9 cellular contexts compared by ENCODE assay signal in the genomic region with DNA sequence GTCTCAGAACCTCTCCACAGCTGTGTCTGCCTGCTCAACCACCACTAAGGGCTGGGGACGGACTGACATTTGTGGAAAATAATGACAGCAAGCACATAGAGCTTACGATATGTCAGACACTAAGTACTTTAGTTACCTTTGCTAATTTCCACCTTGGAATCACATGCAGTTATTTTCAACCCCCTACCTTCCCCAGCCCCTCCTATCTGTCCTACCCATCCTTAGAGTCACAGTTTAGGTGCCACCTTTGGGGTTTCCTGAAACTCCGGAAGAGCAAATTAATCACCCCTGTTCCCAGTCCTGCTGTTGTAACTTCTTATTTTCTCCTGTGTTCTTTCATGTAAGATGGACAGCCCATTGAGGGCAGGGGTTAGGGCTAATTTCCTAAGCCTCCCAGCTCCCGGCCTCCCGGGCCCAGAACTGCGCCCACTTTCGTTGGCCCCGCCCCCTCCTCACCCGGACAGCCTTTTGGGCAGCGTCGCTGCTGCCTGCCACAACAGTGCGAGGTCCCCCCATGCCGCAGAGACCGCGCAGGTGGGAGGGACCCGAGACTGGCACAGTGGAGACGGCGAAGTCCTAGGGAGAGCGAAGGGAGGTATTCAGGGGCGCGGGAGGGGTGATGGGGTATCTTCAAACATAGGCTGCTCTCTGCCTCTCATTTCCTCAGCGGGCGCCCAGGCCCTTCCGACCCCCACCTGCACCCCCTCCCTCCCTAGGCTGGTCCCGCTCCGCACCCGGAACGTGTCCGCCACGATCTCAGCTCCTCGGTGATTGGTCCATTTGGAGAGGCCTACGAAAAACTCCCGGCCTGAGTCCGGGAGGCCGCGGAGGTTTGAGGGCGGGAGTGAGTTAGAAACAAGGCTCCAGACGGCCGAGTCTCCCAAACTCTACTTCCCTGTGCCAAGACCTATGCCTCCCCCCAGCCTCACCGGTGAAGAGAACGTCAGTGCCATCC. TPM values are rescaled to one million over a fixed set of nuclear protein-coding genes. Genes with fewer than 3 reads are reported as not detected.
DNase-seq lines count a peak whose midpoint lies in the region; ATAC-seq, FAIRE-seq and TF ChIP-seq lines count a peak whose summit lies in the region.
"Had no signal": no experiment of that assay in that cellular context is flagged by ENCODE, and none has a peak within 500 bp of the region (broad histone marks: within the 10 kb centered on the region; RNA-seq: fewer than 3 reads in every experiment).

No MANE protein-coding gene starts in this region.

- peaks cover 52% of the 10 kb centered on the region for H3K36me3 ChIP-seq in HUES64 (ENCODE audit: insufficient read depth, low read length)
- peaks cover 5 to 13% (median 13%) of the 10 kb centered on the region in 3 experiments for H3K36me3 ChIP-seq in naive thymus-derived CD4-positive, alpha-beta T cell (ENCODE audit: control insufficient read depth in 2 of 3, insufficient read depth in 3 of 3, low read length in 3 of 3)
- H3K36me3 ChIP-seq in small intestine (ENCODE audit: control insufficient read depth in 2 of 2, insufficient read depth in 2 of 2, low read length in 2 of 2) = peaks cover 9 to 11% of the 10 kb centered on the region in 2 donors

- peaks cover 8% of the 10 kb centered on the region; the same call in 1 of the 2 replicates for H3K4me1 ChIP-seq in HUES64 (ENCODE audit: insufficient read depth, low read length)
- H3K4me1 ChIP-seq in naive thymus-derived CD4-positive, alpha-beta T cell (ENCODE audit: control insufficient read depth in 2 of 2, insufficient read depth in 2 of 2, low read length in 2 of 2) = peaks cover 9 to 13% of the 10 kb centered on the region in 2 donors
- H3K4me1 ChIP-seq in small intestine (ENCODE audit: control insufficient read depth in 2 of 2, insufficient read depth in 1 of 2, low read depth in 1 of 2, low read length in 1 of 2) = peaks cover 3 to 5% of the 10 kb centered on the region in 2 donors
- H3K4me1 ChIP-seq in foreskin keratinocyte = peaks cover 5% of the 10 kb centered on the region

- H3K4me3 Mint-ChIP-seq in brain = peak overlapping the region; percentile 93 to 100 (median 100)
- H3K4me3 Mint-ChIP-seq in naive thymus-derived CD4-positive, alpha-beta T cell = peak overlapping the region; percentile 68 to 100 (median 94)

- no peak overlapping the region for H3K9ac ChIP-seq in HUES64 (ENCODE audit: low read depth, low read length)

- peaks cover 55% of the 10 kb centered on the region for H3K36me3 Mint-ChIP-seq in brain
- peaks cover 0 to 28% (median 5%) of the 10 kb centered on the region in 5 donors for H3K36me3 Mint-ChIP-seq in naive thymus-derived CD4-positive, alpha-beta T cell

- peak overlapping the region in 4 of 5 experiments; percentile 50 to 99 (median 63) for H3K27ac Mint-ChIP-seq in brain
- peak overlapping the region; percentile 36 to 85 (median 63) for H3K27ac Mint-ChIP-seq in naive thymus-derived CD4-positive, alpha-beta T cell

- WGBS in HUES64 = 93% methylated on average over 41 of the region's 41 CpGs
- WGBS in small intestine, 3 donors = 79 to 90% (median 86%) methylated on average over 40 to 41 of the region's 41 CpGs

- intact Hi-C loops in naive thymus-derived CD4-positive, alpha-beta T cell (cut with micrococcal nuclease) = loop anchor here in 1 of 2 donors (2.0 kb wide), 2 partner anchors 89 to 231 kb away; partner anchors contain the start of genes NELFE and SKIC2

- no peaks in the 10 kb centered on the region for H3K27me3 ChIP-seq in HUES64 (ENCODE audit: insufficient read depth, low read length)
- H3K27me3 ChIP-seq in naive thymus-derived CD4-positive, alpha-beta T cell (ENCODE audit: control insufficient read depth in 2 of 2, insufficient read depth in 2 of 2, low read length in 2 of 2) = no peaks in the 10 kb centered on the region
- no peaks in the 10 kb centered on the region for H3K27me3 ChIP-seq in small intestine (ENCODE audit: control insufficient read depth in 2 of 2, insufficient read depth in 2 of 2, low read length in 2 of 2)
- H3K27me3 ChIP-seq in foreskin keratinocyte = no peaks in the 10 kb centered on the region

- H3K4me1 Mint-ChIP-seq in brain = peaks cover 33% of the 10 kb centered on the region
- H3K4me1 Mint-ChIP-seq in naive thymus-derived CD4-positive, alpha-beta T cell = peaks cover 28 to 59% (median 49%) of the 10 kb centered on the region in 7 donors

- peaks cover 0 to 3% (median 0%) of the 10 kb centered on the region in 5 experiments for H3K9me3 Mint-ChIP-seq in brain
- H3K9me3 Mint-ChIP-seq in naive thymus-derived CD4-positive, alpha-beta T cell = no peaks in the 10 kb centered on the region

- peaks cover 8% of the 10 kb centered on the region for H3K27me3 Mint-ChIP-seq in brain
- H3K27me3 Mint-ChIP-seq in naive thymus-derived CD4-positive, alpha-beta T cell = no peaks in the 10 kb centered on the region

- TF ChIP-seq CTCF in brain (conservative IDR thresholded peaks at IDR 0.05) (no peak), foreskin keratinocyte (conservative IDR thresholded peaks at IDR 0.05) (no peak), GM10266 (IDR thresholded peaks at IDR 0.05; ENCODE audit: control insufficient read depth, insufficient read depth, low read depth, missing control alignments) (no peak)

- POLR2A ChIA-PET in naive thymus-derived CD4-positive, alpha-beta T cell (lab: Charles Lee) = interaction anchor here (0.5 to 4.6 kb wide), 11 partner anchors 9 to 111 kb away, joined by 3 to 33 read pairs (median 4); partner anchors contain the start of genes HSPA1B and LSM2

- H3K9me3 ChIP-seq in HUES64 (ENCODE audit: insufficient read depth, low read depth, low read length) (no peaks in the 10 kb centered on the region), small intestine (ENCODE audit: control insufficient read depth, low read depth) (no peaks in the 10 kb centered on the region)
- H3K9me3 ChIP-seq in naive thymus-derived CD4-positive, alpha-beta T cell (ENCODE audit: control insufficient read depth in 2 of 3, low read length in 3 of 3) = no peaks in the 10 kb centered on the region

- H3K4me3 ChIP-seq in HUES64 (ENCODE audit: low read length) (peak overlapping the region; percentile 94; the same call in 1 of the 2 replicates), small intestine (ENCODE audit: low read depth in 1 of 2, low read length in 2 of 2) (no peak overlapping the region)
- H3K4me3 ChIP-seq in naive thymus-derived CD4-positive, alpha-beta T cell (ENCODE audit: low read length) = no peak overlapping the region

- FAIRE-seq in small intestine (lab: Jason Lieb, UNC) = no peak

- CTCF ChIA-PET in naive thymus-derived CD4-positive, alpha-beta T cell (lab: Charles Lee) = interaction anchor here (1.2 to 4.2 kb wide), 6 partner anchors 8 to 224 kb away, joined by 3 to 30 read pairs (median 14); partner anchors contain the start of genes MSH5 and VARS1

- DNase-seq in AG08395 (ENCODE audit: low spot score) (peak; percentile 41), small intestine (no peak), foreskin keratinocyte (no peak), GM10266 (ENCODE audit: extremely low spot score) (no peak)
- peak in 1 of 9 donors; percentile 20 for DNase-seq in naive thymus-derived CD4-positive, alpha-beta T cell
- DNase-seq in stimulated activated CD4-positive, alpha-beta T cell treated with anti-CD3 and anti-CD28 coated beads, Interleukin-15, amount 100 ng/mL, for 24 hours = no peak
- DNase-seq: NCI-H1048 had no signal

- H3K27ac ChIP-seq in HUES64 (ENCODE audit: low read depth, low read length) (no peak overlapping the region), small intestine (ENCODE audit: low read depth in 1 of 2, low read length in 1 of 2) (peak overlapping the region in 1 of 2 donors; percentile 67), foreskin keratinocyte (no peak overlapping the region)
- peak overlapping the region; percentile 1 for H3K27ac ChIP-seq in naive thymus-derived CD4-positive, alpha-beta T cell (ENCODE audit: low read depth, low read length)

- peak; percentile 10 for ATAC-seq in naive thymus-derived CD4-positive, alpha-beta T cell
- no peak for ATAC-seq in foreskin keratinocyte

RNA-seq across cellular contexts. Expression of gene DDAH2, which starts 1.1 kb away (rescaled TPM):
- polyA plus RNA-seq in HUES64 (2013, experiment 1 of 2) = 65.0 TPM
- 86.9 TPM for polyA plus RNA-seq in HUES64 (2013, experiment 2 of 2)
- 284 TPM for polyA plus RNA-seq in brain (ENCODE audit: insufficient read depth, low read depth, low replicate concordance)
- 10 to 100 TPM in 2 of 5 experiments, 1 to 10 TPM in 3; 4.9 to 31.4 (median 7.1) TPM for total RNA-seq in naive thymus-derived CD4-positive, alpha-beta T cell
- 10 to 100 TPM; 13.1 to 15.3 TPM for polyA plus RNA-seq in naive thymus-derived CD4-positive, alpha-beta T cell
- polyA plus RNA-seq in small intestine = 10 to 100 TPM; 68.1 to 89.7 (median 84.1) TPM
- total RNA-seq in foreskin keratinocyte = 10.1 and 10.7 TPM in 2 replicates
- 13.6 and 16.1 TPM in 2 replicates for polyA plus RNA-seq in foreskin keratinocyte

RNA-seq across cellular contexts. Expression of gene MPIG6B, which starts 4.8 kb away (rescaled TPM):
- not detected for polyA plus RNA-seq in HUES64 (2013, experiment 1 of 2)
- polyA plus RNA-seq in HUES64 (2013, experiment 2 of 2) = not detected
- polyA plus RNA-seq in brain (ENCODE audit: insufficient read depth, low read depth, low replicate concordance) = 0.39 TPM
- 1 to 10 TPM in 1 of 5 experiments, under 1 TPM in 4; 0.12 to 4.7 (median 0.64) TPM for total RNA-seq in naive thymus-derived CD4-positive, alpha-beta T cell
- 1 to 10 TPM in 1 of 2 donors, under 1 TPM in 1; 0.20 to 2.3 TPM for polyA plus RNA-seq in naive thymus-derived CD4-positive, alpha-beta T cell
- under 1 TPM in 1 of 3 donors, not detected in 2; 0.13 TPM for polyA plus RNA-seq in small intestine
- not detected in 2 replicates for total RNA-seq in foreskin keratinocyte
- 0.07 TPM in 1 of 2 replicates, not detected in the other for polyA plus RNA-seq in foreskin keratinocyte

RNA-seq across cellular contexts. Expression of gene LY6G6C, which starts 6.4 kb away (rescaled TPM):
- not detected for polyA plus RNA-seq in HUES64 (2013, experiment 1 of 2)
- polyA plus RNA-seq in HUES64 (2013, experiment 2 of 2) = not detected
- polyA plus RNA-seq in brain (ENCODE audit: insufficient read depth, low read depth, low replicate concordance) (not detected), small intestine (not detected), foreskin keratinocyte (0.28 and 0.44 TPM in 2 replicates)
- total RNA-seq in naive thymus-derived CD4-positive, alpha-beta T cell = 1 to 10 TPM in 1 of 5 experiments, not detected in 4; 1.2 TPM
- polyA plus RNA-seq in naive thymus-derived CD4-positive, alpha-beta T cell = not detected
- total RNA-seq in foreskin keratinocyte = 0.54 TPM in 1 of 2 replicates, not detected in the other

RNA-seq across cellular contexts. Expression of gene CLIC1, which starts 8.3 kb away (rescaled TPM):
- 285 TPM for polyA plus RNA-seq in HUES64 (2013, experiment 1 of 2)
- 300 TPM for polyA plus RNA-seq in HUES64 (2013, experiment 2 of 2)
- polyA plus RNA-seq in brain (ENCODE audit: insufficient read depth, low read depth, low replicate concordance) (424 TPM), small intestine (100 to 1,000 TPM; 400 to 569 (median 500) TPM), foreskin keratinocyte (1,066 and 1,074 TPM in 2 replicates)
- total RNA-seq in naive thymus-derived CD4-positive, alpha-beta T cell = 100 to 1,000 TPM in 2 of 5 experiments, 10 to 100 TPM in 3; 29.3 to 494 (median 58.2) TPM
- polyA plus RNA-seq in naive thymus-derived CD4-positive, alpha-beta T cell = 100 to 1,000 TPM; 102 to 122 TPM
- total RNA-seq in foreskin keratinocyte = 940 and 998 TPM in 2 replicates

RNA-seq across cellular contexts. Expression of gene MSH5, which starts 11.8 kb away (rescaled TPM):
- 9.5 TPM for polyA plus RNA-seq in HUES64 (2013, experiment 1 of 2)
- polyA plus RNA-seq in HUES64 (2013, experiment 2 of 2) = 14.6 TPM
- polyA plus RNA-seq in brain (ENCODE audit: insufficient read depth, low read depth, low replicate concordance) (3.1 TPM), small intestine (10 to 100 TPM in 1 of 3 donors, 1 to 10 TPM in 2; 1.6 to 12.2 (median 6.3) TPM), foreskin keratinocyte (6.8 and 9.2 TPM in 2 replicates)
- total RNA-seq in naive thymus-derived CD4-positive, alpha-beta T cell = 10 to 100 TPM; 10.3 to 52.2 (median 11.4) TPM
- 1 to 10 TPM in 1 of 2 donors, under 1 TPM in 1; 0.51 to 2.6 TPM for polyA plus RNA-seq in naive thymus-derived CD4-positive, alpha-beta T cell
- total RNA-seq in foreskin keratinocyte = 13.1 and 14.2 TPM in 2 replicates
